24 cellular contexts compared by ENCODE assay signal in genomic region chr9:89381308-89381609, GRCh38.
DNase-seq lines count a peak whose midpoint lies in the region; ATAC-seq and TF ChIP-seq lines count a peak whose summit lies in the region.
"Had no signal": no experiment of that assay in that cellular context is flagged by ENCODE, and none has a peak within 500 bp of the region (broad histone marks: within the 10 kb centered on the region; RNA-seq: fewer than 3 reads in every experiment).

No MANE protein-coding gene starts in this region.

- ATAC-seq in T-helper 17 cell: no peak
- ATAC-seq in stimulated activated effector memory CD8-positive, alpha-beta T cell treated with anti-CD3 and anti-CD28 coated beads, Interleukin-12 subunit alpha, Interleukin-12 subunit beta, amount 100 ng/mL, for 72 hours: no peak
- no peak for ATAC-seq in body of pancreas
- ATAC-seq: A549; activated CD4-positive, CD25-positive, alpha-beta regulatory T cell treated with anti-CD3 and anti-CD28 coated beads, Interleukin-2, amount 50 U/mL, for 24 hours; heart right ventricle; left ventricle myocardium superior had no signal

- H3K27me3 ChIP-seq in body of pancreas: no peaks in the 10 kb centered on the region
- H3K27me3 ChIP-seq: colonic mucosa, heart right ventricle had no signal

- CTCF ChIA-PET in activated CD4-positive, alpha-beta T cell treated with anti-CD3 and anti-CD28 coated beads, Interleukin-2, amount 10 ng/mL, durations not matched to agents 7 days and 5 days (lab: Charles Lee): interaction anchor here (1.6 to 1.9 kb wide), 2 partner anchors 25 to 33 kb away, joined by 4 read pairs; no protein-coding TSS in a partner anchor
- CTCF ChIA-PET in GM10248 (lab: Yijun Ruan, JAX): interaction anchor here (0.9 to 1.6 kb wide), 3 partner anchors 17 to 168 kb away, joined by 3 to 9 read pairs (median 4); no protein-coding TSS in a partner anchor

- no peaks in the 10 kb centered on the region for H3K4me1 ChIP-seq in body of pancreas
- H3K4me1 ChIP-seq: A549, colonic mucosa had no signal

- no peak overlapping the region for H3K4me3 ChIP-seq in body of pancreas
- H3K4me3 ChIP-seq: A549, colonic mucosa, heart right ventricle had no signal

- H3K36me3 ChIP-seq in body of pancreas (replicated peaks in 1 of 2; ENCODE audit: insufficient read depth in 1 of 2, low read depth in 2 of 2): peaks cover 0 to 7% of the 10 kb centered on the region in 2 donors
- H3K36me3 ChIP-seq: colonic mucosa had no signal

- peak overlapping the region; percentile 46 for H3K27ac Mint-ChIP-seq in activated CD4-positive, alpha-beta T cell treated with anti-CD3 and anti-CD28 coated beads, Interleukin-2, amount 10 ng/mL, durations not matched to agents 7 days and 5 days
- peak overlapping the region; percentile 72 for H3K27ac Mint-ChIP-seq in T-helper 17 cell
- H3K27ac Mint-ChIP-seq in stimulated activated effector memory CD8-positive, alpha-beta T cell treated with anti-CD3 and anti-CD28 coated beads, Interleukin-12 subunit alpha, Interleukin-12 subunit beta, amount 100 ng/mL, for 72 hours: peak overlapping the region; percentile 90

- POLR2A ChIA-PET in activated CD4-positive, alpha-beta T cell treated with anti-CD3 and anti-CD28 coated beads, Interleukin-2, amount 10 ng/mL, durations not matched to agents 7 days and 5 days (lab: Charles Lee): no interaction called here
- POLR2A ChIA-PET in GM10248 (lab: Yijun Ruan, JAX): no interaction called here

- TF ChIP-seq CTCF in GM10248 (IDR thresholded peaks at IDR 0.05; ENCODE audit: control extremely low read depth, extremely low read depth, low read depth, missing control alignments): no peak
- TF ChIP-seq CTCF in body of pancreas (IDR thresholded peaks at IDR 0.05): no peak

- H3K9me3 ChIP-seq in T-helper 17 cell (ENCODE audit: control insufficient read depth, low read length, poor library complexity, severe bottlenecking) (no peaks in the 10 kb centered on the region), body of pancreas (no peaks in the 10 kb centered on the region)
- H3K9me3 ChIP-seq: A549, colonic mucosa, heart right ventricle, SK-N-SH had no signal

- H3K4me3 Mint-ChIP-seq in activated CD4-positive, alpha-beta T cell treated with anti-CD3 and anti-CD28 coated beads, Interleukin-2, amount 10 ng/mL, durations not matched to agents 7 days and 5 days: no peak overlapping the region
- H3K4me3 Mint-ChIP-seq in T-helper 17 cell: no peak overlapping the region
- H3K4me3 Mint-ChIP-seq in stimulated activated effector memory CD8-positive, alpha-beta T cell treated with anti-CD3 and anti-CD28 coated beads, Interleukin-12 subunit alpha, Interleukin-12 subunit beta, amount 100 ng/mL, for 72 hours: no peak overlapping the region
- H3K4me3 Mint-ChIP-seq: immature natural killer cell had no signal

- no peaks in the 10 kb centered on the region for H3K9me3 Mint-ChIP-seq in activated CD4-positive, alpha-beta T cell treated with anti-CD3 and anti-CD28 coated beads, Interleukin-2, amount 10 ng/mL, durations not matched to agents 7 days and 5 days
- no peaks in the 10 kb centered on the region for H3K9me3 Mint-ChIP-seq in stimulated activated effector memory CD8-positive, alpha-beta T cell treated with anti-CD3 and anti-CD28 coated beads, Interleukin-12 subunit alpha, Interleukin-12 subunit beta, amount 100 ng/mL, for 72 hours
- H3K9me3 Mint-ChIP-seq: immature natural killer cell had no signal

- H3K27ac ChIP-seq in cingulate gyrus (ENCODE audit: low read depth, low read length) (peak overlapping the region; percentile 10), body of pancreas (no peak overlapping the region)
- H3K27ac ChIP-seq: A549, C4-2B, colonic mucosa, HL-60, RWPE1 had no signal

- DNase-seq in activated CD4-positive, alpha-beta T cell treated with anti-CD3 and anti-CD28 coated beads, Interleukin-2, amount 10 ng/mL, durations not matched to agents 7 days and 5 days: no peak
- DNase-seq in activated CD4-positive, alpha-beta T cell treated with anti-CD3 and anti-CD28 coated beads for 48 hours: no peak
- DNase-seq in T-helper 17 cell (no peak), GM10248 (ENCODE audit: extremely low spot score) (no peak), body of pancreas (no peak), head of caudate nucleus (no peak)
- no peak for DNase-seq in stimulated activated effector memory CD8-positive, alpha-beta T cell treated with anti-CD3 and anti-CD28 coated beads, Interleukin-12 subunit alpha, Interleukin-12 subunit beta, amount 100 ng/mL, for 72 hours (ENCODE audit: low spot score in 2 of 2)
- DNase-seq: activated CD8-positive, alpha-beta memory T cell treated with anti-CD3 and anti-CD28 coated beads, Interleukin-2, amount 50 U/mL, for 4 hours; activated gamma-delta T cell treated with Interleukin-2 at 50 U/mL for 16 hours; colonic mucosa; DMS153; heart right ventricle; immature natural killer cell; left ventricle myocardium superior; NCI-H146; NCI-H2171 treated with DMSO at 0.1 percent for 48 hours; NCI-H526 treated with DMSO at 0.1 percent for 48 hours; SK-N-SH had no signal

- H3K4me1 Mint-ChIP-seq in activated CD4-positive, alpha-beta T cell treated with anti-CD3 and anti-CD28 coated beads, Interleukin-2, amount 10 ng/mL, durations not matched to agents 7 days and 5 days: peaks cover 78% of the 10 kb centered on the region
- H3K4me1 Mint-ChIP-seq in T-helper 17 cell: peaks cover 27% of the 10 kb centered on the region
- H3K4me1 Mint-ChIP-seq in stimulated activated effector memory CD8-positive, alpha-beta T cell treated with anti-CD3 and anti-CD28 coated beads, Interleukin-12 subunit alpha, Interleukin-12 subunit beta, amount 100 ng/mL, for 72 hours: peaks cover 53% of the 10 kb centered on the region

- no peaks in the 10 kb centered on the region for H3K27me3 Mint-ChIP-seq in activated CD4-positive, alpha-beta T cell treated with anti-CD3 and anti-CD28 coated beads, Interleukin-2, amount 10 ng/mL, durations not matched to agents 7 days and 5 days
- H3K27me3 Mint-ChIP-seq in T-helper 17 cell: no peaks in the 10 kb centered on the region

- H3K36me3 Mint-ChIP-seq in activated CD4-positive, alpha-beta T cell treated with anti-CD3 and anti-CD28 coated beads, Interleukin-2, amount 10 ng/mL, durations not matched to agents 7 days and 5 days (ENCODE audit: low read depth): peaks cover 80% of the 10 kb centered on the region
- H3K36me3 Mint-ChIP-seq in T-helper 17 cell (ENCODE audit: low read depth): peaks cover 10% of the 10 kb centered on the region
- peaks cover 100% of the 10 kb centered on the region for H3K36me3 Mint-ChIP-seq in stimulated activated effector memory CD8-positive, alpha-beta T cell treated with anti-CD3 and anti-CD28 coated beads, Interleukin-12 subunit alpha, Interleukin-12 subunit beta, amount 100 ng/mL, for 72 hours

- no peak for TF ChIP-seq POLR2A in body of pancreas (IDR thresholded peaks at IDR 0.05)

- intact Hi-C loops in body of pancreas (cut with DNase I): no loop called here
- intact Hi-C loops in head of caudate nucleus (cut with DNase I): no loop called here

- 74 to 100% methylated on average over 1 to 2 of the region's 4 CpGs for WGBS in body of pancreas, 2 donors
